Comparison of ENCODE assay signal across 29 cellular contexts in genomic region chr6:8025191-8025590, GRCh38.
"Had no signal": no experiment of that assay in that cellular context is flagged by ENCODE, and none has a peak within 500 bp of the region (broad histone marks: within the 10 kb centered on the region; RNA-seq: fewer than 3 reads in every experiment).

No MANE protein-coding gene starts in this region.

- H3K9me3 Mint-ChIP-seq: dendritic cell treated with granulocyte-macrophage colony-stimulating factor and Interleukin-4, amounts not matched to agents 40 ng/mL and 50 ng/mL, for 4 days; type B pancreatic cell had no signal

- H3K27ac Mint-ChIP-seq: dendritic cell treated with granulocyte-macrophage colony-stimulating factor and Interleukin-4, amounts not matched to agents 40 ng/mL and 50 ng/mL, for 4 days; endodermal cell; natural killer cell; neural progenitor cell; stimulated activated memory B cell treated with anti-CD40 and anti-IgM and Interleukin-4, amounts not matched to agents 10 μg/mL and 1 μg/mL and 100 μg/mL, for 72 hours; type B pancreatic cell had no signal

- H3K36me3 ChIP-seq: colonic mucosa, neural progenitor cell, prostate gland, right atrium auricular region, sigmoid colon had no signal

- H3K4me1 Mint-ChIP-seq: endodermal cell had no signal

- H3K4me3 ChIP-seq: colonic mucosa, gastroesophageal sphincter, heart left ventricle, hepatocyte, neural progenitor cell, prostate gland, right atrium auricular region, sigmoid colon, skin epidermis, spleen, testis, tibial artery had no signal

- H3K27ac ChIP-seq: colonic mucosa, epithelial cell of prostate, gastroesophageal sphincter, heart left ventricle, hepatocyte, neural progenitor cell, parathyroid adenoma, prostate gland, right atrium auricular region, sigmoid colon, skin epidermis, spleen, testis, tibial artery had no signal

- DNase-seq: colonic mucosa; effector CD8-positive, alpha-beta T cell; endodermal cell; foreskin fibroblast; heart left ventricle; kidney; mesenchymal stem cell; midbrain; natural killer cell; sigmoid colon; spleen; stimulated activated CD4-positive, alpha-beta T cell treated with anti-CD3 and anti-CD28 coated beads, Interleukin-4, amount 100 ng/mL, for 4 hours; stimulated activated naive CD8-positive, alpha-beta T cell treated with anti-CD3 and anti-CD28 coated beads, Interleukin-15, Interleukin-2, amounts not matched to agents 100 U/mL and 50 U/mL, for 24 hours; substantia nigra; testis; tibial artery had no signal

- H3K9me3 ChIP-seq: colonic mucosa, gastroesophageal sphincter, heart left ventricle, prostate gland, right atrium auricular region, sigmoid colon, spleen, testis, tibial artery had no signal

- H3K27me3 Mint-ChIP-seq: dendritic cell treated with granulocyte-macrophage colony-stimulating factor and Interleukin-4, amounts not matched to agents 40 ng/mL and 50 ng/mL, for 4 days; stimulated activated memory B cell treated with anti-CD40 and anti-IgM and Interleukin-4, amounts not matched to agents 10 μg/mL and 1 μg/mL and 100 μg/mL, for 72 hours; type B pancreatic cell had no signal

- H3K27me3 ChIP-seq: colonic mucosa, gastroesophageal sphincter, heart left ventricle, hepatocyte, neural progenitor cell, right atrium auricular region, sigmoid colon, spleen, testis, tibial artery had no signal

- ATAC-seq: esophagus mucosa; gastroesophageal sphincter; heart left ventricle; left lobe of liver; natural killer cell; stimulated activated memory B cell treated with anti-CD40 and anti-IgM and Interleukin-4, amounts not matched to agents 10 μg/mL and 1 μg/mL and 100 μg/mL, for 72 hours; stimulated activated naive CD8-positive, alpha-beta T cell treated with anti-CD3 and anti-CD28 coated beads, Interleukin-15, Interleukin-2, amounts not matched to agents 100 U/mL and 50 U/mL, for 24 hours had no signal

- H3K4me3 Mint-ChIP-seq: dendritic cell treated with granulocyte-macrophage colony-stimulating factor and Interleukin-4, amounts not matched to agents 40 ng/mL and 50 ng/mL, for 4 days; endodermal cell; natural killer cell; neural progenitor cell; stimulated activated memory B cell treated with anti-CD40 and anti-IgM and Interleukin-4, amounts not matched to agents 10 μg/mL and 1 μg/mL and 100 μg/mL, for 72 hours; type B pancreatic cell had no signal

- H3K4me1 ChIP-seq: colonic mucosa, prostate gland, testis had no signal
